1 cellular context compared by ENCODE assay signal in the genomic region with DNA sequence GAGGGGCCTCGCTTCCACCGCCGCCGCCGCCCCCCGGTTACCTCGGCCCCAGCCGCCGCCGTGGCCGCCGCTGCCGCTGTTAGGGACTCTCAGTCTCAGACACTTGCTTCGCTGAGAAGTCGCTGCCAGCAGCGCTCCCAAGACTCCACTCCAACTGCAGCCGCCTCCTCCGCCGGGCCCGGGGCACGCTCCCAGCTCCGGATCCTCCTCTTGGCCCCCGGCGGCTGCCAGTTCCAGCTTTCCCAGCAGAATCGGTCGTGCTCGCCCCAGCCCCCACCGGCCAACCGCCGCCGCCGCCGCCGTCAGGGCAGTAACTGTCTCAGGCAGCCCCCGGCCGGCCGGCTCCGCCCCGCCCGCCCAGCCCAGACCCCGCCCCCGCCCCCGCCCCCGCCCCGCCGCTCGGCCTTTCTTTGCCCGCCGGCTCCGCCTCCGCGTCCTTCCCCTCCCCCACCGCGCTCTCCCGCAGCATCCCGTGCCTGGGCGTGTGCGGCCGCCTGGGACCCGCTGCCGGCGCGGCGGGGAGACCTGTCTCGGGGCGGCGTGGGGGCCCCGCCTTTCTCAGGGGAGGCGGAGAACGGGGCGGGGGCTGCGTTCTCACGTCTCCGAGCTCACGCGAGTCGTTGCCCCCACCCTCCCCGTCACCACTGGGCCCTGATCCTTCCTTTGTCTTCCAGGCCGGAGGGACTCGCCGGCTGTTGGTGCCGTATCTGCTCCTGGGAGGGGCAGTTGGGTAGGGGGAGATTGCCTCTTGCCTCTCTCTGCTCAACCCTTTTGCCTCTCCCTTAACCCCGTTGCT.
A peak's percentile ranks its signal among the peaks of the same experiment; 100 is the strongest.
TF ChIP-seq lines count a peak whose summit lies in the region.

A gene with protein sequence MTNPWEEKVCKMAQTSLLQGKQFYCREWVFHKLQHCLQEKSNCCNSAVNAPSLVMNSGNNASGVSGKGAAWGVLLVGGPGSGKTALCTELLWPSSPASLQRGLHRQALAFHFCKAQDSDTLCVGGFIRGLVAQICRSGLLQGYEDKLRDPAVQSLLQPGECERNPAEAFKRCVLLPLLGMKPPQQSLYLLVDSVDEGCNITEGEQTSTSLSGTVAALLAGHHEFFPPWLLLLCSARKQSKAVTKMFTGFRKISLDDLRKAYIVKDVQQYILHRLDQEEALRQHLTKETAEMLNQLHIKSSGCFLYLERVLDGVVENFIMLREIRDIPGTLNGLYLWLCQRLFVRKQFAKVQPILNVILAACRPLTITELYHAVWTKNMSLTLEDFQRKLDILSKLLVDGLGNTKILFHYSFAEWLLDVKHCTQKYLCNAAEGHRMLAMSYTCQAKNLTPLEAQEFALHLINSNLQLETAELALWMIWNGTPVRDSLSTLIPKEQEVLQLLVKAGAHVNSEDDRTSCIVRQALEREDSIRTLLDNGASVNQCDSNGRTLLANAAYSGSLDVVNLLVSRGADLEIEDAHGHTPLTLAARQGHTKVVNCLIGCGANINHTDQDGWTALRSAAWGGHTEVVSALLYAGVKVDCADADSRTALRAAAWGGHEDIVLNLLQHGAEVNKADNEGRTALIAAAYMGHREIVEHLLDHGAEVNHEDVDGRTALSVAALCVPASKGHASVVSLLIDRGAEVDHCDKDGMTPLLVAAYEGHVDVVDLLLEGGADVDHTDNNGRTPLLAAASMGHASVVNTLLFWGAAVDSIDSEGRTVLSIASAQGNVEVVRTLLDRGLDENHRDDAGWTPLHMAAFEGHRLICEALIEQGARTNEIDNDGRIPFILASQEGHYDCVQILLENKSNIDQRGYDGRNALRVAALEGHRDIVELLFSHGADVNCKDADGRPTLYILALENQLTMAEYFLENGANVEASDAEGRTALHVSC (N-terminal part only) (minus strand): TSS at position 316 of the 796 bp plus-strand sequence. CDS start 2,221 bp downstream, outside the sequence.

TF ChIP-seq in H1, 55 proteins besides CTCF, POLR2A, EP300 and RAD21 (continued from another document):
- TF ChIP-seq ZNF274 (IDR thresholded peaks at IDR 0.05; ENCODE audit: borderline replicate concordance, extremely low read depth, low read length) (no peak), JUN (IDR thresholded peaks at IDR 0.05; ENCODE audit: low read depth, low read length) (no peak), CREB1 (IDR thresholded peaks at IDR 0.05) (peak; percentile 38; the same call in 1 of the 2 replicates), BACH1 (IDR thresholded peaks at IDR 0.05; ENCODE audit: low read length) (peak; percentile 53; the same call in 1 of the 2 replicates), RBBP5 (IDR thresholded peaks at IDR 0.05; ENCODE audit: borderline replicate concordance, low read depth, low read length) (peak; percentile 88), KDM4A (IDR thresholded peaks at IDR 0.05; ENCODE audit: low read depth, low read length, severe bottlenecking) (peak; percentile 17), EZH2 (IDR thresholded peaks at IDR 0.05; ENCODE audit: low read depth, low read length, severe bottlenecking) (no peak), BRCA1 (IDR thresholded peaks at IDR 0.05; ENCODE audit: low read depth, low read length) (peak; percentile 6; the same call in 1 of the 2 replicates), FOSL1 (IDR thresholded peaks at IDR 0.05; ENCODE audit: insufficient read depth, low read depth, low read length) (no peak), NANOG (IDR thresholded peaks at IDR 0.05; ENCODE audit: insufficient read depth, low read depth, low read length, poor library complexity, severe bottlenecking) (peak; percentile 12), SIN3A (conservative IDR thresholded peaks at IDR 0.05 in 1 of 2, IDR thresholded peaks at IDR 0.05 in 1 of 2; ENCODE audit: low read depth in 1 of 2, low read length in 2 of 2) (0 out of 4 replicates have a peak, but pooled peaks of 1 of the 2 experiments have one; percentile 8), EGR1 (IDR thresholded peaks at IDR 0.05; ENCODE audit: borderline replicate concordance, low read depth, low read length) (peak; percentile 66; the same call in 1 of the 2 replicates), HDAC2 (IDR thresholded peaks at IDR 0.05; ENCODE audit: borderline replicate concordance in 1 of 2, low read depth in 2 of 2, low read length in 2 of 2) (peak in 1 of 2 experiments; percentile 78; a peak in 1 of 4 replicates), TAF7 (optimal IDR thresholded peaks at IDR 0.05; ENCODE audit: borderline replicate concordance, low read depth, low read length) (peak; percentile 11), TCF12 (IDR thresholded peaks at IDR 0.05; ENCODE audit: low read depth, low read length) (no peak), PHF8 (conservative IDR thresholded peaks at IDR 0.05; ENCODE audit: low read depth, low read length) (peak; percentile 46), TBP (IDR thresholded peaks at IDR 0.05; ENCODE audit: low read depth, low read length) (peak; percentile 52), CBX5 (IDR thresholded peaks at IDR 0.05; ENCODE audit: low read depth, low read length) (no peak), HDAC6 (IDR thresholded peaks at IDR 0.05; ENCODE audit: low read depth, low read length) (no peak), YY1 (IDR thresholded peaks at IDR 0.05; ENCODE audit: low read depth, low read length) (0 out of 2 replicates have a peak, but pooled peaks have one; percentile 30), TAF1 (IDR thresholded peaks at IDR 0.05; ENCODE audit: low read depth, low read length) (peak; percentile 65), ASH2L (IDR thresholded peaks at IDR 0.05; ENCODE audit: low read length) (peak; percentile 82), USF2 (IDR thresholded peaks at IDR 0.05; ENCODE audit: low read length) (peak; percentile 29; the same call in 1 of the 2 replicates)
- TF ChIP-seq, protein P1, sequence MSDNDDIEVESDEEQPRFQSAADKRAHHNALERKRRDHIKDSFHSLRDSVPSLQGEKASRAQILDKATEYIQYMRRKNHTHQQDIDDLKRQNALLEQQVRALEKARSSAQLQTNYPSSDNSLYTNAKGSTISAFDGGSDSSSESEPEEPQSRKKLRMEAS (IDR thresholded peaks at IDR 0.05) = peak; percentile 26; the same call in 1 of the 2 replicates
TF ChIP-seq in H1: peak in this region for 19.
